Comparison of ENCODE assay signal across 1 cellular context in the genomic region with DNA sequence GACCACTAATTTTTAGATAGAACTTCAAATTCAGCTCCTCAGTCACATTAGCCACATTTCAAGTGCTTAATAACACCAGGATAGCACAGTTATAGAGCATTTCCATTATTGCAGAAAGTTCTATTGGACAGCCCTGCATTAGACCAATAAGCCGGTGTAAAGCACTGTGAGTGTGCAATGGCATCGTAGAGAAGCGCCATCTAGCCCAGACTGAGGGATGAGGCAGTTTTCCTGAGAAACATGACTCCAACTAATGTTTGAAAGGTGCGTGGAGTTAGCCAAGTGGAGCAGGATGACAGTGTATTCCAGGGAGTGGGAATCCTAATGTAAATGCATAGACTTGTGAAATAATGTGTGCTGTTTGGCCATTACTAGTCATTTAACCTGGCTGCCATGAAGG.
TF ChIP-seq lines count a peak whose summit lies in the region.

No MANE protein-coding gene starts in this region.

TF ChIP-seq in HepG2, 621 proteins besides CTCF, POLR2A, EP300 and RAD21 (continued from another document):
- TF ChIP-seq TOE1 (CRISPR knock-in tag; IDR thresholded peaks at IDR 0.05) = no peak
- TF ChIP-seq ZNF816 (CRISPR knock-in tag; IDR thresholded peaks at IDR 0.05; ENCODE audit: borderline replicate concordance) = no peak
- TF ChIP-seq HDAC6 (IDR thresholded peaks at IDR 0.05; ENCODE audit: low read depth, low read length) = no peak
TF ChIP-seq in HepG2: peak in this region for 0.
